Comparison of ENCODE assay signal across 16 cellular contexts in the genomic region with DNA sequence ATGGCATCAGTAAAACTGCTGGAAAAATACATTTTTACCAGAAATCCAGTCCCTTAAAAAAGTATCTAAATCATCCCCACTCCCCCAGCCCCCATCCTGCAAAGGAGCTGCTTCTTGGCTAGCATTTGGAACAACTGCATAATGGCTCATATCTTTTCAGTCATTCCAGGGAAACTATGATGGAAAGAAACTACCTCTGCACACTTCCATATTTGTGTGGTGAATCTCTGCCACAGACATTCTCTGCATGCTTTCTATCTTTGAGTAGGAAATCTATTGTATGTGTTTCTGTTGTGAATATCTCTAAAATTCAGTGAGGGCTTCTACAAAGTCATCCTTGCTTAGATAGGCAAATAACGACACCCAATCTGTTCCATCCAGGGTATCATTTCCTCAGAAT.
"Had no signal": no experiment of that assay in that cellular context is flagged by ENCODE, and none has a peak within 500 bp of the region (broad histone marks: within the 10 kb centered on the region; RNA-seq: fewer than 3 reads in every experiment).

No MANE protein-coding gene starts in this region.

- H3K27me3 Mint-ChIP-seq: activated naive CD8-positive, alpha-beta T cell; activated T-cell treated with anti-CD3 and anti-CD28 coated beads, Interleukin-2, amount 50 U/mL, for 24 hours; dendritic cell treated with granulocyte-macrophage colony-stimulating factor and Interleukin-4, amounts not matched to agents 40 ng/mL and 50 ng/mL, for 4 days; effector memory CD8-positive, alpha-beta T cell had no signal

- H3K36me3 Mint-ChIP-seq: activated naive CD8-positive, alpha-beta T cell had no signal

- ATAC-seq: activated CD4-positive, CD25-positive, alpha-beta regulatory T cell treated with anti-CD3 and anti-CD28 coated beads, Interleukin-2, amount 50 U/mL, for 24 hours; effector memory CD8-positive, alpha-beta T cell; stimulated activated naive CD8-positive, alpha-beta T cell treated with anti-CD3 and anti-CD28 coated beads, Interleukin-15, Interleukin-2, amounts not matched to agents 100 U/mL and 50 U/mL, for 24 hours had no signal

- H3K36me3 ChIP-seq: sigmoid colon had no signal

- DNase-seq: activated CD4-positive, alpha-beta T cell treated with anti-CD3 and anti-CD28 coated beads, Interleukin-2, amount 50 U/mL, for 4 hours; activated gamma-delta T cell; activated T-cell treated with anti-CD3 and anti-CD28 coated beads, Interleukin-2, amount 50 U/mL, for 24 hours; anterior cingulate cortex; caudate nucleus; effector memory CD8-positive, alpha-beta T cell; mammary epithelial cell; sigmoid colon; stimulated activated CD4-positive, alpha-beta T cell treated with anti-CD3 and anti-CD28 coated beads, Interleukin-12 subunit alpha, Interleukin-12 subunit beta, amount 100 ng/mL, for 4 hours; stimulated activated naive CD8-positive, alpha-beta T cell treated with anti-CD3 and anti-CD28 coated beads, Interleukin-15, Interleukin-2, amounts not matched to agents 100 U/mL and 50 U/mL, for 24 hours; SW 1271 had no signal

- H3K9me3 Mint-ChIP-seq: dendritic cell treated with granulocyte-macrophage colony-stimulating factor and Interleukin-4, amounts not matched to agents 40 ng/mL and 50 ng/mL, for 4 days; nephron had no signal

- H3K27me3 ChIP-seq: sigmoid colon had no signal

- H3K9me3 ChIP-seq: sigmoid colon had no signal

- H3K27ac ChIP-seq: sigmoid colon had no signal

- H3K4me1 Mint-ChIP-seq: nephron had no signal

- H3K27ac Mint-ChIP-seq: activated naive CD8-positive, alpha-beta T cell; activated T-cell treated with anti-CD3 and anti-CD28 coated beads, Interleukin-2, amount 50 U/mL, for 24 hours; dendritic cell treated with granulocyte-macrophage colony-stimulating factor and Interleukin-4, amounts not matched to agents 40 ng/mL and 50 ng/mL, for 4 days; effector memory CD8-positive, alpha-beta T cell; nephron; T-helper 2 cell treated with Interferon-gamma antibody and Interleukin-4, amounts not matched to agents 5 μg/mL and 100 μg/mL, for 36 hours had no signal

- H3K4me3 ChIP-seq: sigmoid colon had no signal

- H3K4me3 Mint-ChIP-seq: activated naive CD8-positive, alpha-beta T cell; activated T-cell treated with anti-CD3 and anti-CD28 coated beads, Interleukin-2, amount 50 U/mL, for 24 hours; dendritic cell treated with granulocyte-macrophage colony-stimulating factor and Interleukin-4, amounts not matched to agents 40 ng/mL and 50 ng/mL, for 4 days; effector memory CD8-positive, alpha-beta T cell; nephron; T-helper 2 cell treated with Interferon-gamma antibody and Interleukin-4, amounts not matched to agents 5 μg/mL and 100 μg/mL, for 36 hours had no signal

- H3K4me1 ChIP-seq: sigmoid colon had no signal
